In genomic region chr1:180609643-180610555, GRCh38 we compare ENCODE assay signal across 9 cellular contexts. TPM values are rescaled to one million over a fixed set of nuclear protein-coding genes. Genes with fewer than 3 reads are reported as not detected.
DNase-seq lines count a peak whose midpoint lies in the region; ATAC-seq, FAIRE-seq and TF ChIP-seq lines count a peak whose summit lies in the region.
"Had no signal": no experiment of that assay in that cellular context is flagged by ENCODE, and none has a peak within 500 bp of the region (broad histone marks: within the 10 kb centered on the region; RNA-seq: fewer than 3 reads in every experiment).

No MANE protein-coding gene starts in this region.

- no peak overlapping the region for H3K27ac Mint-ChIP-seq in H9
- H3K27ac Mint-ChIP-seq: T-helper 2 cell treated with Interferon-gamma antibody and Interleukin-4, amounts not matched to agents 5 μg/mL and 100 μg/mL, for 36 hours had no signal

- peaks cover 28 to 30% of the 10 kb centered on the region in 2 experiments for H3K4me1 Mint-ChIP-seq in H9

- no peak overlapping the region for H2BK120ac ChIP-seq in H9 (ENCODE audit: low read depth, low read length, poor library complexity, severe bottlenecking)

- H3K27me3 Mint-ChIP-seq in H9 (ENCODE audit: low read depth), result no peaks in the 10 kb centered on the region

- H3K27me3 ChIP-seq in H9 (ENCODE audit: insufficient read depth, low read length), result no peaks in the 10 kb centered on the region
- H3K27me3 ChIP-seq in OCI-LY3 (ENCODE audit: low read depth, low read length), result no peaks in the 10 kb centered on the region
- H3K27me3 ChIP-seq in pancreas, result no peaks in the 10 kb centered on the region

- no peak for FAIRE-seq in pancreas (lab: Jason Lieb, UNC)

- no CpG with 5 or more reads among the region's 7 CpGs for WGBS in H9 (ENCODE audit: extremely low coverage, insufficient read length, low lambda C conversion rate)
- WGBS in pancreas, 2 donors, result 25 to 27% methylated on average over 7 of the region's 7 CpGs

- H4K5ac ChIP-seq in H9 (ENCODE audit: insufficient read length, low read depth, low read length), result no peak overlapping the region

- H4K20me1 ChIP-seq in H9 (ENCODE audit: control insufficient read depth, insufficient read depth, insufficient read length) (no peaks in the 10 kb centered on the region), OCI-LY3 (ENCODE audit: insufficient read depth, low read length) (no peaks in the 10 kb centered on the region)

- no peaks in the 10 kb centered on the region for H3K36me3 Mint-ChIP-seq in H9 (ENCODE audit: insufficient read depth in 1 of 3, low read depth in 3 of 3)

- H3K4me3 ChIP-seq in OCI-LY3 (ENCODE audit: low read length) (no peak overlapping the region), fibroblast of mammary gland (ENCODE audit: control insufficient read depth, low read depth, low read length) (no peak overlapping the region), pancreas (no peak overlapping the region)

- H3K4me3 Mint-ChIP-seq in H9, result no peak overlapping the region
- H3K4me3 Mint-ChIP-seq: T-helper 2 cell treated with Interferon-gamma antibody and Interleukin-4, amounts not matched to agents 5 μg/mL and 100 μg/mL, for 36 hours had no signal

- no peak overlapping the region for H3T11ph ChIP-seq in H9 (ENCODE audit: low read length)

- H3K56ac ChIP-seq in H9 (ENCODE audit: insufficient read length, low read depth, low read length), result no peak overlapping the region

- H3K27ac ChIP-seq in H9 (ENCODE audit: insufficient read length, low read depth, low read length) (no peak overlapping the region), OCI-LY3 (ENCODE audit: low read length) (no peak overlapping the region), pancreas (peak overlapping the region; percentile 9 to 62 (median 55))

- H3K18ac ChIP-seq in H9 (ENCODE audit: insufficient read length, low read depth, low read length), result no peak overlapping the region

- no peaks in the 10 kb centered on the region for H3K9me3 Mint-ChIP-seq in H9
- H3K9me3 Mint-ChIP-seq: T-helper 2 cell treated with Interferon-gamma antibody and Interleukin-4, amounts not matched to agents 5 μg/mL and 100 μg/mL, for 36 hours had no signal

- H3K9ac ChIP-seq in H9 (ENCODE audit: extremely low read depth, insufficient read length, low read length) (no peak overlapping the region), OCI-LY3 (ENCODE audit: low read length) (no peak overlapping the region)

- H3K4me1 ChIP-seq in H9 (ENCODE audit: insufficient read depth, low read length), result no peaks in the 10 kb centered on the region; the same call in 1 of the 2 replicates
- H3K4me1 ChIP-seq in OCI-LY3 (ENCODE audit: low read length), result no peaks in the 10 kb centered on the region
- H3K4me1 ChIP-seq in pancreas, result peaks cover 33 to 52% (median 51%) of the 10 kb centered on the region in 3 donors

- H2BK20ac ChIP-seq in H9 (ENCODE audit: low read depth, low read length, poor library complexity, severe bottlenecking), result no peak overlapping the region

- no peak overlapping the region for H2BK12ac ChIP-seq in H9 (ENCODE audit: insufficient read length, low read depth, low read length)

- no peaks in the 10 kb centered on the region for H3K9me3 ChIP-seq in H9 (ENCODE audit: control insufficient read depth, low read depth, low read length)
- no peaks in the 10 kb centered on the region for H3K9me3 ChIP-seq in OCI-LY3 (ENCODE audit: insufficient read depth, low read length)
- H3K9me3 ChIP-seq in pancreas, result no peaks in the 10 kb centered on the region

- TF ChIP-seq CTCF in H9 (conservative IDR thresholded peaks at IDR 0.05) (no peak), OCI-LY3 (IDR thresholded peaks at IDR 0.05; ENCODE audit: low read depth, low read length) (no peak), fibroblast of mammary gland (conservative IDR thresholded peaks at IDR 0.05; ENCODE audit: control insufficient read depth, insufficient read depth, low read depth, low read length) (no peak), pancreas (IDR thresholded peaks at IDR 0.05) (no peak)

- H2AK5ac ChIP-seq in H9 (ENCODE audit: insufficient read length, low read length), result no peak overlapping the region

- H2AFZ ChIP-seq in H9 (ENCODE audit: low read length) (no peak overlapping the region), OCI-LY3 (ENCODE audit: low read depth, low read length) (peak overlapping the region; percentile 68)

- no peak overlapping the region for H4K8ac ChIP-seq in H9 (replicated peaks; ENCODE audit: insufficient read length, low read depth, low read length)

- ATAC-seq in pancreas, result peak; percentile 52 to 85 (median 69)
- ATAC-seq in HG02938 (IDR thresholded peaks at IDR 0.05; ENCODE audit: unreplicated experiment), result no peak
- no peak for ATAC-seq in GM21825 (IDR thresholded peaks at IDR 0.05; ENCODE audit: unreplicated experiment)

- no peak overlapping the region for H3K14ac ChIP-seq in H9 (ENCODE audit: insufficient read depth, low read length)

- peak overlapping the region; percentile 8 for H2BK5ac ChIP-seq in H9 (ENCODE audit: insufficient read length, low read length)

- H3K4ac ChIP-seq in H9 (ENCODE audit: low read depth, low read length), result no peak overlapping the region

- no peak overlapping the region for H2BK15ac ChIP-seq in H9 (ENCODE audit: low read depth, low read length)

- H3K79me2 ChIP-seq in H9 (ENCODE audit: insufficient read depth, low read length) (no peaks in the 10 kb centered on the region), OCI-LY3 (ENCODE audit: low read length) (no peaks in the 10 kb centered on the region)

- no peaks in the 10 kb centered on the region for H3K36me3 ChIP-seq in OCI-LY3 (replicated peaks; ENCODE audit: low read depth, low read length)
- no peaks in the 10 kb centered on the region for H3K36me3 ChIP-seq in pancreas

- intact Hi-C loops in pancreas (cut with DNase I), result no loop called here

- H3K23me2 ChIP-seq in H9 (ENCODE audit: insufficient read length, low read depth, low read length, poor library complexity, severe bottlenecking), result no peaks in the 10 kb centered on the region

- H3K79me1 ChIP-seq in H9 (ENCODE audit: insufficient read depth, low read depth, low read length, poor library complexity, severe bottlenecking), result no peaks in the 10 kb centered on the region

- H3K4me2 ChIP-seq in H9 (ENCODE audit: insufficient read depth, insufficient read length, low read length) (no peak overlapping the region), OCI-LY3 (ENCODE audit: low read length) (no peak overlapping the region)

- H4K91ac ChIP-seq in H9 (ENCODE audit: insufficient read length, low read depth, low read length), result no peak overlapping the region

- no peak overlapping the region for H3K23ac ChIP-seq in H9 (ENCODE audit: insufficient read length, low read depth, low read length)

- no peak for DNase-seq in H9
- DNase-seq in fibroblast of mammary gland (ENCODE audit: low read depth), result peak; percentile 55
- DNase-seq in pancreas, result peak in 4 of 6 donors; percentile 35 to 50 (median 42)
- DNase-seq in NCI-H1436 (lab: John Stamatoyannopoulos, UW), result no peak
- no peak for DNase-seq in NCI-H2107 treated with DMSO at 0.1 percent for 48 hours (lab: John Stamatoyannopoulos, UW; ENCODE audit: unreplicated experiment)

RNA-seq across cellular contexts. Expression of gene XPR1, which starts 21.9 kb away (rescaled TPM):
- 34.1 and 35.1 TPM in 2 replicates for total RNA-seq in H9 (2021)
- total RNA-seq in pancreas, result 10 to 100 TPM; 10.6 to 25.3 (median 15.2) TPM
- polyA plus RNA-seq in pancreas, result 1 to 10 TPM; 3.4 to 7.5 TPM

RNA-seq across cellular contexts. Expression of gene OVAAL, which starts 51.1 kb away (rescaled TPM):
- total RNA-seq in H9 (2021) (not detected in 2 replicates), pancreas (not detected)
- not detected for polyA plus RNA-seq in pancreas

Comparison
In these comparisons a context has a peak if more than half of its experiments do, and no peak if none do; other contexts are left out.
1. DNase-seq: peak in fibroblast of mammary gland (single experiment) and pancreas (4 of 6); none in H9 (single experiment), NCI-H1436 (single experiment) and NCI-H2107 treated with DMSO at 0.1 percent for 48 hours (single experiment).
2. H3K27ac ChIP-seq: peak in pancreas (4 of 4); none in H9 (single experiment) and OCI-LY3 (single experiment).
3. ATAC-seq: peak in pancreas (4 of 4); none in HG02938 (single experiment) and GM21825 (single experiment).